In genomic region chr1:40923511-40924020, GRCh38 we compare ENCODE assay signal across 19 cellular contexts. TPM values are rescaled to one million over a fixed set of nuclear protein-coding genes. Genes with fewer than 3 reads are reported as not detected.
DNase-seq lines count a peak whose midpoint lies in the region; ATAC-seq, FAIRE-seq and TF ChIP-seq lines count a peak whose summit lies in the region.
"Had no signal": no experiment of that assay in that cellular context is flagged by ENCODE, and none has a peak within 500 bp of the region (broad histone marks: within the 10 kb centered on the region; RNA-seq: fewer than 3 reads in every experiment).

No MANE protein-coding gene starts in this region.

- no peaks in the 10 kb centered on the region for H3K27me3 ChIP-seq in GM23338 (ENCODE audit: insufficient read depth)
- no peaks in the 10 kb centered on the region for H3K27me3 ChIP-seq in body of pancreas
- H3K27me3 ChIP-seq in mucosa of stomach (ENCODE audit: control insufficient read depth, insufficient read depth, low read length): no peaks in the 10 kb centered on the region
- H3K27me3 ChIP-seq: BE2C, MG63 had no signal

- H3K4me1 ChIP-seq in GM23338 (ENCODE audit: insufficient read depth): no peaks in the 10 kb centered on the region
- H3K4me1 ChIP-seq in body of pancreas: peaks cover 38% of the 10 kb centered on the region
- peaks cover 16% of the 10 kb centered on the region for H3K4me1 ChIP-seq in mucosa of stomach (ENCODE audit: control insufficient read depth, insufficient read depth, low read length)
- H3K4me1 ChIP-seq: A549, BE2C had no signal

- TF ChIP-seq POLR2A in body of pancreas (IDR thresholded peaks at IDR 0.05): no peak

- H2AFZ ChIP-seq in GM23338: peak overlapping the region; percentile 95

- no peak overlapping the region for H3K27ac Mint-ChIP-seq in GM23338
- H3K27ac Mint-ChIP-seq: CD4-positive, alpha-beta T cell had no signal

- H3K9me2 ChIP-seq in GM23338 (ENCODE audit: insufficient read depth): no peaks in the 10 kb centered on the region

- peak overlapping the region; percentile 6 for H3K9ac ChIP-seq in mucosa of stomach (ENCODE audit: low read length)

- H4K20me1 ChIP-seq in GM23338 (replicated peaks; ENCODE audit: insufficient read depth): no peaks in the 10 kb centered on the region

- H3K79me2 ChIP-seq in GM23338 (replicated peaks; ENCODE audit: insufficient read depth): no peaks in the 10 kb centered on the region

- H3K9me3 Mint-ChIP-seq in GM23338: no peaks in the 10 kb centered on the region
- H3K9me3 Mint-ChIP-seq: CD4-positive, alpha-beta T cell had no signal

- no peaks in the 10 kb centered on the region for H3F3A ChIP-seq in GM23338 (replicated peaks; ENCODE audit: low read depth)

- no peak overlapping the region for H3K4me2 ChIP-seq in GM23338
- H3K4me2 ChIP-seq: A549 had no signal

- H3K36me3 Mint-ChIP-seq in GM23338 (ENCODE audit: low read depth): no peaks in the 10 kb centered on the region

- 78 to 81% methylated on average over 3 of the region's 3 CpGs for WGBS in body of pancreas, 2 donors

- H3K4me3 Mint-ChIP-seq in GM23338: no peak overlapping the region
- H3K4me3 Mint-ChIP-seq: CD4-positive, alpha-beta T cell had no signal

- TF ChIP-seq CTCF in GM23338 (conservative IDR thresholded peaks at IDR 0.05; ENCODE audit: low read depth in 2 of 2) (no peak), body of pancreas (IDR thresholded peaks at IDR 0.05) (no peak)

- H3K36me3 ChIP-seq in GM23338 (ENCODE audit: insufficient read depth): no peaks in the 10 kb centered on the region
- no peaks in the 10 kb centered on the region for H3K36me3 ChIP-seq in body of pancreas (replicated peaks in 1 of 2; ENCODE audit: insufficient read depth in 1 of 2, low read depth in 2 of 2)
- H3K36me3 ChIP-seq in mucosa of stomach (ENCODE audit: control insufficient read depth, insufficient read depth, low read length): no peaks in the 10 kb centered on the region
- H3K36me3 ChIP-seq: BE2C, MG63 had no signal

- peaks cover 5% of the 10 kb centered on the region for H3K4me1 Mint-ChIP-seq in GM23338

- no peak for FAIRE-seq in frontal cortex (lab: Jason Lieb, UNC)
- FAIRE-seq: A549, GM12878 had no signal

- intact Hi-C loops in body of pancreas (cut with DNase I): no loop called here

- ATAC-seq in GM23338 (no peak), body of pancreas (no peak), HG02884 (IDR thresholded peaks at IDR 0.05; ENCODE audit: unreplicated experiment) (no peak)
- ATAC-seq: A549, GM12878 had no signal

- DNase-seq in GM23338 (ENCODE audit: low spot score): no peak
- no peak for DNase-seq in body of pancreas
- no peak for DNase-seq in substantia nigra (lab: John Stamatoyannopoulos, UW)
- DNase-seq in frontal cortex (ENCODE audit: low spot score in 2 of 2): no peak
- no peak for DNase-seq in NCI-H1417 treated with DMSO at 0.1 percent for 48 hours (lab: John Stamatoyannopoulos, UW)
- DNase-seq: CD4-positive, alpha-beta T cell; DND-41; GOT3; MG63; NCI-H187; NCI-H446 treated with DMSO at 0.1 percent for 48 hours; NCI-H526 treated with DMSO at 0.1 percent for 48 hours; OCI-M1; Right ventricle myocardium superior had no signal

- H3K27me3 Mint-ChIP-seq in GM23338 (ENCODE audit: insufficient read depth, low read depth, poor library complexity): peaks cover 6% of the 10 kb centered on the region
- H3K27me3 Mint-ChIP-seq: CD4-positive, alpha-beta T cell had no signal

- H3K4me3 ChIP-seq in GM23338 (no peak overlapping the region), body of pancreas (no peak overlapping the region), mucosa of stomach (ENCODE audit: low read length) (no peak overlapping the region)
- H3K4me3 ChIP-seq: A549, GM12878, MG63 had no signal

- H3K9me3 ChIP-seq in body of pancreas (no peaks in the 10 kb centered on the region), mucosa of stomach (ENCODE audit: control insufficient read depth, low read length) (no peaks in the 10 kb centered on the region)
- H3K9me3 ChIP-seq: A549, BE2C, MG63 had no signal

- H3K27ac ChIP-seq in GM23338 (ENCODE audit: low read depth) (no peak overlapping the region), body of pancreas (peak overlapping the region in 3 of 4 donors; percentile 58 to 88 (median 72)), substantia nigra (ENCODE audit: low read depth, low read length, poor library complexity, severe bottlenecking) (peak overlapping the region; percentile 49)
- H3K27ac ChIP-seq: A549 had no signal

TF ChIP-seq in GM23338, 12 proteins besides CTCF, POLR2A, EP300 and RAD21:
- TF ChIP-seq ZNF462 (CRISPR knock-in tag; IDR thresholded peaks at IDR 0.05) (no peak), ZNF331 (CRISPR knock-in tag; IDR thresholded peaks at IDR 0.05; ENCODE audit: low read depth) (no peak), POLR2AphosphoS5 (IDR thresholded peaks at IDR 0.05; ENCODE audit: low read depth) (no peak), STAT1 (IDR thresholded peaks at IDR 0.05; ENCODE audit: unreplicated experiment) (no peak)

RNA-seq across cellular contexts. Expression of gene CTPS1, which starts 55.9 kb away (rescaled TPM):
- total RNA-seq in GM23338 (2014; rRNA removed; shearing (Covaris generic)): 93.3 and 93.9 TPM in 2 replicates
- polyA plus RNA-seq in GM23338 (2016; fragmentation: Nextera tagmentation; extraction: Ambion mirVana): 30.6 and 31.8 TPM in 2 replicates
- total RNA-seq in body of pancreas (10 to 100 TPM in 1 of 2 donors, 1 to 10 TPM in 1; 8.9 to 13.0 TPM), frontal cortex (14.7 TPM)
